In the genomic region with DNA sequence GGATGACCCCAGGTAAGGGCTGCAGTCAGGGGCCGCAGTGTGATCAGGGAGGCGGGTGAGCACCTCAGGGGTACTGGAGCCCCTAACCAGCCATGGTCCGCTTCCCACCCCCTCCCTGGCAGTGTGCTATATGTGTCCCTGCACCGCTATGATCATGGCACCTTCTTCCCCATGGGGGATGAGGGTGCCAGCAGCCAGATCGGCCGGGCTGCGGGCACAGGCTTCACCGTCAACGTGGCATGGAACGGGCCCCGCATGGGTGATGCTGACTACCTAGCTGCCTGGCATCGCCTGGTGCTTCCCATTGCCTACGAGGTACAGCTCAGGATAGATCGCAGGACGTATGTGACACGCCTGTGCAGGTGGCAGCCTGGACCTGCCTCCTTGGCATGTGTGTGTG, we compare ENCODE assay signal across 11 cellular contexts. TPM values are rescaled to one million over a fixed set of nuclear protein-coding genes. Genes with fewer than 3 reads are reported as not detected.
"Had no signal": no experiment of that assay in that cellular context is flagged by ENCODE, and none has a peak within 500 bp of the region (broad histone marks: within the 10 kb centered on the region; RNA-seq: fewer than 3 reads in every experiment).

No MANE protein-coding gene starts in this region.

- H3K9ac ChIP-seq: GM23248 had no signal

- FAIRE-seq: HepG2 had no signal

- H2AFZ ChIP-seq: GM23248 had no signal

- H3K27ac ChIP-seq: GM23248, HL-60 had no signal

- DNase-seq: GM23248, GOT3, H7, HFFc6, KBM-7 had no signal

- ATAC-seq: HCT116, HepG2 had no signal

- H3K9me3 ChIP-seq: HAP-1 had no signal

- H3K4me1 ChIP-seq: HAP-1 had no signal

- H3K4me3 ChIP-seq: GM23248, HAP-1 had no signal

RNA-seq across cellular contexts. Expression of a gene that starts 8.2 kb away (rescaled TPM):
- total RNA-seq: GM23248, H4, HFFc6, HT1080 had no signal
- polyA plus RNA-seq: GM23248 had no signal

RNA-seq across cellular contexts. Expression of a gene that starts 17.3 kb away (rescaled TPM):
- total RNA-seq: HFFc6, HT1080 had no signal

RNA-seq across cellular contexts. Expression of a gene that starts 31.7 kb away (rescaled TPM):
- total RNA-seq: GM23248, H4, H7, HFFc6, HT1080 had no signal
- polyA plus RNA-seq: GM23248, HepG2 had no signal

RNA-seq across cellular contexts. Expression of a gene that starts 56.6 kb away (rescaled TPM):
- total RNA-seq: GM23248, H4, H7, HFFc6, HT1080 had no signal
- polyA plus RNA-seq: GM23248 had no signal
